8 cellular contexts compared by ENCODE assay signal in the genomic region with DNA sequence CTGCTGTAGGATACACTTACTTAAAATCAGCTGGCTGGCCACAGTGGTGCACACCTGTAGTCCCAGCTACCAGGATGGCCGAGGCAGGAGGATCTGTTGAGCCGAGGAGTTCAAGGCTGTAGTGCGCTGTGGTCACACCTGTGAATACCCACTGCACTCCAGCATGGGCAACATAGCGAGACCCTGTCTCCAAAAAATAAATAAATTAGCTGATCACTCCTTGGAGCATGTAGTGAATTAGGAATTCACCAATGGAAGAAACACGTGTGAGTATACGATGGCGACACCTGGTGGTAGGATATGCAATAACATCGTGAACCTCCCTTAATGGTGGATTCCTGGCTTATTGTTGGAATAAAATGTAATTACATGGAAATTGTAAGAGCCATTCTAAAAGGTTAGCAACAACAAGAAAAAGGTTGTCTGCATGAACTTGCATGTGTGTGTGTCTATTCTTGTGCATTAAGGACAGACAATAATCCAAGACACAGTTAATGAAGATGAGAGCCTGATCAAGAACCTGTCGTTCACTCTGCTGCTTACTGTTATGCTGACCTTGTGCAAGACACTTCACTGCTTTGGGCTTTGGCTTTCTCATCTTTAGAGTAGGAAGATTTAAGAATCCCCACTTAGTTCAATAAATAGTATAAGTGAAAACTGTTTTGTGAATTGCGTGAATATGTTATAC. TPM values are rescaled to one million over a fixed set of nuclear protein-coding genes. Genes with fewer than 3 reads are reported as not detected.
DNase-seq lines count a peak whose midpoint lies in the region; ATAC-seq and TF ChIP-seq lines count a peak whose summit lies in the region.

No MANE protein-coding gene starts in this region.

- H3K4me3 ChIP-seq in LNCaP clone FGC (ENCODE audit: low read depth, low read length) (no peak overlapping the region), adipocyte (ENCODE audit: low read length) (no peak overlapping the region), left ventricle myocardium inferior (no peak overlapping the region), retinal pigment epithelial cell (ENCODE audit: low read length) (no peak overlapping the region)

- H3K9me3 ChIP-seq in adipocyte (ENCODE audit: control insufficient read depth, low read length) (no peaks in the 10 kb centered on the region), left ventricle myocardium inferior (replicated peaks) (no peaks in the 10 kb centered on the region)

- H3K9ac ChIP-seq in adipocyte (ENCODE audit: low read length), result no peak overlapping the region

- peak; percentile 83 for TF ChIP-seq CTCF in LNCaP clone FGC (IDR thresholded peaks at IDR 0.05; ENCODE audit: control insufficient read depth, extremely low read depth, insufficient read depth)
- peak; percentile 85 for TF ChIP-seq CTCF in left ventricle myocardium inferior (IDR thresholded peaks at IDR 0.05; ENCODE audit: borderline replicate concordance)
- TF ChIP-seq CTCF in retinal pigment epithelial cell (conservative IDR thresholded peaks at IDR 0.05; ENCODE audit: low read depth, low read length), result peak; percentile 79

- DNase-seq in Daoy (ENCODE audit: low read depth) (peak; percentile 56), LNCaP clone FGC (ENCODE audit: low read depth) (peak; percentile 38), SKM-1 (lab: John Stamatoyannopoulos, UW; ENCODE audit: unreplicated experiment) (peak; percentile 80), adipocyte (ENCODE audit: low read depth) (peak; percentile 87), left ventricle myocardium inferior (no peak), retinal pigment epithelial cell (ENCODE audit: low read depth) (no peak), 8988T (no peak)

- no peak overlapping the region for H3K27ac ChIP-seq in left ventricle myocardium inferior (replicated peaks)

- no peaks in the 10 kb centered on the region for H3K27me3 ChIP-seq in adipocyte (replicated peaks; ENCODE audit: control insufficient read depth, insufficient read depth, low read length)
- no peaks in the 10 kb centered on the region for H3K27me3 ChIP-seq in left ventricle myocardium inferior (ENCODE audit: low read depth)

- ATAC-seq in GM18520 (IDR thresholded peaks at IDR 0.05; ENCODE audit: unreplicated experiment), result no peak

- H3K36me3 ChIP-seq in adipocyte (ENCODE audit: control insufficient read depth, insufficient read depth, low read length, severe bottlenecking) (no peaks in the 10 kb centered on the region), left ventricle myocardium inferior (no peaks in the 10 kb centered on the region)

- H3K4me1 ChIP-seq in adipocyte (ENCODE audit: control insufficient read depth, insufficient read depth, low read length), result peaks cover 5% of the 10 kb centered on the region
- no peaks in the 10 kb centered on the region for H3K4me1 ChIP-seq in left ventricle myocardium inferior

- intact Hi-C loops in left ventricle myocardium inferior (cut with micrococcal nuclease), result loop anchor here (2.0 kb wide), 1 partner anchor 194 kb away; no protein-coding TSS in a partner anchor

RNA-seq across cellular contexts. Expression of a gene that starts 38.6 kb away (rescaled TPM):
- total RNA-seq in Daoy (2014; rRNA removed; shearing (Covaris generic)), result 53.8 and 94.6 TPM in 2 replicates
- total RNA-seq in left ventricle myocardium inferior, result 68.8 TPM

Comparison
In these comparisons a context has a peak if more than half of its experiments do, and no peak if none do; other contexts are left out.
1. DNase-seq: peak in Daoy (single experiment), LNCaP clone FGC (single experiment), SKM-1 (single experiment) and adipocyte (single experiment); none in left ventricle myocardium inferior (single experiment), retinal pigment epithelial cell (single experiment) and 8988T (single experiment).
2. Peak in every context shown above with its lines, with median percentiles within 50 percentile points of each other: CTCF ChIP-seq.